ENCODE assay signal across 11 cellular contexts in the genomic region with DNA sequence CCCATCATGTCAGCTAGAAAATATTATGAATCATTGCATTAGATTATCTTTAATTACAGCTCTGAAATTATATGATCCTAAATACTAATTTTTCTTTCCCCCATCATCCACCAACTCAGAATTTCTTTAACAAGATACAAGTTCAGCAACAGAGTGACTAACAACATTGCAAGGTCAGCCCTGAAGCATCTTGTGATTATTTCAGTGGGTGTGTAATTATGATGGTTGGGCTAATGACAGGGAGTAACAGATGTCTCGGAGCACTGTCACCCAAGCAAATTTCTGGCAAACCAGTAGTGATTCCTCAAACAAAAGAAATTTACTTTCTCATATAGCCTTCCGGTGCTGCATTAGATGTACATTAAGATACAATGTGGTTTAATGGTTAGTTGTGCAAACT.
DNase-seq lines count a peak whose midpoint lies in the region; ATAC-seq and TF ChIP-seq lines count a peak whose summit lies in the region.
"Had no signal": no experiment of that assay in that cellular context is flagged by ENCODE, and none has a peak within 500 bp of the region (broad histone marks: within the 10 kb centered on the region; RNA-seq: fewer than 3 reads in every experiment).

No MANE protein-coding gene starts in this region.

- TF ChIP-seq CTCF in DND-41 (IDR thresholded peaks at IDR 0.05; ENCODE audit: borderline replicate concordance, extremely low read depth, low read length, poor library complexity, severe bottlenecking) (no peak), PC-3 (conservative IDR thresholded peaks at IDR 0.05; ENCODE audit: low read depth, low read length) (no peak)

- H3K79me2 ChIP-seq in DND-41 (ENCODE audit: insufficient read depth, low read length) (no peaks in the 10 kb centered on the region), PC-3 (ENCODE audit: low read length) (no peaks in the 10 kb centered on the region), trophoblast cell (ENCODE audit: control insufficient read depth, insufficient read depth, low read length, poor library complexity) (no peaks in the 10 kb centered on the region)

- no peak for DNase-seq in DND-41
- DNase-seq in GM04504 (ENCODE audit: low read depth) = peak; percentile 17
- DNase-seq in PC-3 = peak; percentile 12
- DNase-seq in trophoblast cell = peak; percentile 12 to 22
- DNase-seq in activated CD4-positive, alpha-beta T cell treated with anti-CD3 and anti-CD28 coated beads, Interleukin-2, amount 50 U/mL, for 4 hours = no peak
- no peak for DNase-seq in left lobe of liver (ENCODE audit: low spot score)
- no peak for DNase-seq in NCI-H345 (lab: John Stamatoyannopoulos, UW)
- DNase-seq: DMS 273 treated with DMSO at 0.1 percent for 48 hours, NCI-H1694 treated with DMSO at 0.1 percent for 48 hours had no signal

- H3K4me3 ChIP-seq in DND-41 (ENCODE audit: low read depth in 1 of 2, low read length in 2 of 2) (no peak overlapping the region), PC-3 (ENCODE audit: low read length) (no peak overlapping the region), trophoblast cell (ENCODE audit: low read depth, low read length) (no peak overlapping the region)
- H3K4me3 ChIP-seq: BLaER1, HAP-1 had no signal

- CTCF ChIA-PET in PC-3 (lab: Charles Lee) = no interaction called here

- peak; percentile 35; the same call in 1 of the 3 replicates for ATAC-seq in DND-41 (ENCODE audit: insufficient read depth, low read depth)
- ATAC-seq in PC-3 = no peak
- no peak for ATAC-seq in left lobe of liver

- H3K9me3 ChIP-seq in DND-41 (ENCODE audit: insufficient read depth, low read length, severe bottlenecking) = no peaks in the 10 kb centered on the region
- no peaks in the 10 kb centered on the region for H3K9me3 ChIP-seq in PC-3 (ENCODE audit: low read length)
- H3K9me3 ChIP-seq in trophoblast cell (ENCODE audit: insufficient read depth, low read depth, low read length) = no peaks in the 10 kb centered on the region
- H3K9me3 ChIP-seq: BLaER1, HAP-1 had no signal

- H3K36me3 ChIP-seq in DND-41 (ENCODE audit: insufficient read depth, low read length) = no peaks in the 10 kb centered on the region
- H3K36me3 ChIP-seq in PC-3 (ENCODE audit: low read depth, low read length) = peaks cover 8% of the 10 kb centered on the region; the same call in 1 of the 2 replicates
- no peaks in the 10 kb centered on the region for H3K36me3 ChIP-seq in trophoblast cell (ENCODE audit: control insufficient read depth in 1 of 2, insufficient read depth in 2 of 2, low read length in 2 of 2)
- H3K36me3 ChIP-seq: BLaER1, HAP-1 had no signal

- no peak overlapping the region for H3K23ac ChIP-seq in trophoblast cell (ENCODE audit: low read length)

- H3F3A ChIP-seq in PC-3 (ENCODE audit: low read length, unreplicated experiment) = no peaks in the 10 kb centered on the region

- POLR2A ChIA-PET in PC-3 (lab: Charles Lee; ENCODE audit: unreplicated experiment) = no interaction called here

- intact Hi-C loops in PC-3 (cut with micrococcal nuclease) = no loop called here

- H3K27ac ChIP-seq in DND-41 (ENCODE audit: low read length) (no peak overlapping the region), PC-3 (ENCODE audit: low read length) (no peak overlapping the region), trophoblast cell (ENCODE audit: low read depth, low read length) (no peak overlapping the region)
- H3K27ac ChIP-seq: BLaER1 had no signal

- H3K4me1 ChIP-seq in DND-41 (ENCODE audit: insufficient read depth, low read length) (no peaks in the 10 kb centered on the region), PC-3 (ENCODE audit: insufficient read depth, low read length) (no peaks in the 10 kb centered on the region), trophoblast cell (ENCODE audit: control insufficient read depth in 1 of 2, insufficient read depth in 2 of 2, low read length in 2 of 2) (no peaks in the 10 kb centered on the region)
- H3K4me1 ChIP-seq: BLaER1, HAP-1 had no signal

- H3K27me3 ChIP-seq in DND-41 (ENCODE audit: insufficient read depth, low read length, poor library complexity) (no peaks in the 10 kb centered on the region), PC-3 (ENCODE audit: low read length) (no peaks in the 10 kb centered on the region), trophoblast cell (ENCODE audit: insufficient read depth, low read length) (no peaks in the 10 kb centered on the region)
- H3K27me3 ChIP-seq: BLaER1 had no signal

- H4K91ac ChIP-seq in trophoblast cell (ENCODE audit: low read depth, low read length) = no peak overlapping the region

- H2BK5ac ChIP-seq in trophoblast cell (ENCODE audit: low read depth, low read length, poor library complexity) = no peak overlapping the region

- H3K4me2 ChIP-seq in DND-41 (ENCODE audit: insufficient read depth, low read length) (no peak overlapping the region), PC-3 (ENCODE audit: low read length) (no peak overlapping the region), trophoblast cell (ENCODE audit: low read length) (no peak overlapping the region)
- H3K4me2 ChIP-seq: BLaER1 had no signal

- no peaks in the 10 kb centered on the region for H3K9me2 ChIP-seq in PC-3 (replicated peaks; ENCODE audit: low read length)

- H2AK5ac ChIP-seq in trophoblast cell (ENCODE audit: low read length) = no peak overlapping the region

- no peaks in the 10 kb centered on the region for H3K79me1 ChIP-seq in trophoblast cell (ENCODE audit: low read length)

- no peak overlapping the region for H3K4ac ChIP-seq in trophoblast cell (ENCODE audit: low read depth, low read length)

- no peak overlapping the region for H3K18ac ChIP-seq in trophoblast cell (ENCODE audit: low read length)

- H2BK12ac ChIP-seq in trophoblast cell (ENCODE audit: low read length) = no peak overlapping the region

- H4K12ac ChIP-seq in trophoblast cell (ENCODE audit: low read depth, low read length) = no peak overlapping the region

- H3K14ac ChIP-seq in trophoblast cell (ENCODE audit: low read length) = no peak overlapping the region

- no peak overlapping the region for H2AFZ ChIP-seq in DND-41 (ENCODE audit: low read depth, low read length)
- no peak overlapping the region for H2AFZ ChIP-seq in PC-3 (ENCODE audit: low read length)
- no peak overlapping the region for H2AFZ ChIP-seq in trophoblast cell (ENCODE audit: insufficient read depth, low read length, poor library complexity)

- H3K9ac ChIP-seq in DND-41 (ENCODE audit: low read depth, low read length) (no peak overlapping the region), PC-3 (ENCODE audit: low read length) (no peak overlapping the region), trophoblast cell (ENCODE audit: low read length) (no peak overlapping the region)
- H3K9ac ChIP-seq: BLaER1 had no signal

- no peak overlapping the region for H2BK120ac ChIP-seq in trophoblast cell (ENCODE audit: insufficient read depth, low read length, poor library complexity)

- no CpG with 5 or more reads among the region's 2 CpGs for WGBS in trophoblast cell (ENCODE audit: extremely low coverage, insufficient coverage, insufficient read length)

- no TSS peak for BruUV-seq in PC-3 (replicated peaks; lab: Mats Ljungman, UMichigan)

- no peak overlapping the region for H4K8ac ChIP-seq in trophoblast cell (ENCODE audit: low read depth, low read length)

- H4K20me1 ChIP-seq in DND-41 (ENCODE audit: insufficient read depth, low read length) (no peaks in the 10 kb centered on the region), PC-3 (ENCODE audit: low read length) (no peaks in the 10 kb centered on the region)
- H4K20me1 ChIP-seq: BLaER1 had no signal

Comparison
In these comparisons a context has a peak if more than half of its experiments do, and no peak if none do; other contexts are left out.
1. DNase-seq: peak in GM04504 (single experiment), PC-3 (single experiment) and trophoblast cell (2 of 2); none in DND-41 (single experiment), activated CD4-positive, alpha-beta T cell treated with anti-CD3 and anti-CD28 coated beads, Interleukin-2, amount 50 U/mL, for 4 hours (0 of 2), left lobe of liver (single experiment) and NCI-H345 (single experiment).